16 cellular contexts compared by ENCODE assay signal in the genomic region with DNA sequence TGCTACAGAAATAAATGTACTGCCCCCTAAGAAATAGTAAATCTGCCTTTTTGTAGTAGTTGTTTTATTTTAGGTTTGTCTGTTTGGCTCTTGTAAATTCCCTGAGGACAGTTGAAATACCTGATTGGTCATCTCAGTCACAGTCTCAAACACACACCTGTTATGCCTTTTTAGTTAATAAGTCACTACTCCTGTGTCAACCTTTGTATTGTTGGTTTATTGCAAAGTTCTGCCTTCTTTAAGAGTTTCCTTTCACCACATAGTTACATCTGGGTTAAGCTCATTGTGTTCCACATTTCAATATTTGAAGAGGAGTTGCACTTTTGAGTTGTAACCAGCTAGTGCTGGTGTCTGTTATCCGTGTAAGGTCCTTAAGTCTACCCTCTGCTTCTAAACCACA.
A peak's percentile ranks its signal among the peaks of the same experiment; 100 is the strongest.
DNase-seq lines count a peak whose midpoint lies in the region; ATAC-seq, FAIRE-seq and TF ChIP-seq lines count a peak whose summit lies in the region.
"Had no signal": no experiment of that assay in that cellular context is flagged by ENCODE, and none has a peak within 500 bp of the region (broad histone marks: within the 10 kb centered on the region; RNA-seq: fewer than 3 reads in every experiment).

No MANE protein-coding gene starts in this region.

- intact Hi-C loops in right lobe of liver (cut with DNase I), result no loop called here

- FAIRE-seq in small intestine (lab: Jason Lieb, UNC), result peak; percentile 57
- FAIRE-seq: GM12891 had no signal

- H3K4me1 ChIP-seq in right lobe of liver (peaks cover 0 to 12% (median 5%) of the 10 kb centered on the region in 4 donors), small intestine (ENCODE audit: control insufficient read depth in 2 of 2, insufficient read depth in 1 of 2, low read depth in 1 of 2, low read length in 1 of 2) (no peaks in the 10 kb centered on the region)
- H3K4me1 ChIP-seq: BLaER1, Caco-2 had no signal

- H3K27ac ChIP-seq in VCaP (peak overlapping the region; percentile 6; the same call in 1 of the 2 replicates), right lobe of liver (no peak overlapping the region), small intestine (ENCODE audit: low read depth in 1 of 2, low read length in 1 of 2) (peak overlapping the region in 1 of 2 donors; percentile 11)
- H3K27ac ChIP-seq: BLaER1 had no signal

- DNase-seq in left kidney (ENCODE audit: low read depth, low spot score), result peak; percentile 13
- no peak for DNase-seq in right lobe of liver
- DNase-seq in small intestine, result peak; percentile 70
- no peak for DNase-seq in midbrain (lab: John Stamatoyannopoulos, UW)
- DNase-seq in RPMI8226, result no peak
- DNase-seq in MG63, result no peak
- DNase-seq: AML-193; CD8-positive, alpha-beta memory T cell; DMS79; GOT3; H9 had no signal

- H3K27me3 ChIP-seq in right lobe of liver (no peaks in the 10 kb centered on the region), small intestine (ENCODE audit: control insufficient read depth in 2 of 2, insufficient read depth in 2 of 2, low read length in 2 of 2) (no peaks in the 10 kb centered on the region), MG63 (no peaks in the 10 kb centered on the region)
- H3K27me3 ChIP-seq: BLaER1 had no signal

- H3K4me3 ChIP-seq in right lobe of liver, result no peak overlapping the region
- no peak overlapping the region for H3K4me3 ChIP-seq in small intestine (ENCODE audit: low read depth in 1 of 2, low read length in 2 of 2)
- no peak overlapping the region for H3K4me3 ChIP-seq in MG63
- H3K4me3 ChIP-seq: BLaER1 had no signal

- H3K9me3 ChIP-seq in right lobe of liver (no peaks in the 10 kb centered on the region), small intestine (ENCODE audit: control insufficient read depth, low read depth) (no peaks in the 10 kb centered on the region), MG63 (no peaks in the 10 kb centered on the region)
- H3K9me3 ChIP-seq: BLaER1, Caco-2 had no signal

- no peak for TF ChIP-seq POLR2A in right lobe of liver (IDR thresholded peaks at IDR 0.05)

- H3K36me3 ChIP-seq in right lobe of liver (no peaks in the 10 kb centered on the region), small intestine (ENCODE audit: control insufficient read depth in 2 of 2, insufficient read depth in 2 of 2, low read length in 2 of 2) (no peaks in the 10 kb centered on the region), MG63 (no peaks in the 10 kb centered on the region)
- H3K36me3 ChIP-seq: BLaER1 had no signal

- no peak for TF ChIP-seq CTCF in VCaP (conservative IDR thresholded peaks at IDR 0.05)
- no peak for TF ChIP-seq CTCF in right lobe of liver (IDR thresholded peaks at IDR 0.05)

- WGBS in right lobe of liver (ENCODE audit: insufficient coverage, low coverage, low lambda C conversion rate, missing lambda C conversion rate), result 0% methylated on average over 1 of the region's 1 CpG
- WGBS in small intestine, 3 donors, result 0% methylated on average over 1 of the region's 1 CpG

- ATAC-seq in right lobe of liver (peak; percentile 87 to 97 (median 92)), GM19395 (IDR thresholded peaks at IDR 0.05; ENCODE audit: unreplicated experiment) (no peak)

Comparison
In these comparisons a context has a peak if more than half of its experiments do, and no peak if none do; other contexts are left out.
1. DNase-seq: peak in left kidney (single experiment) and small intestine (single experiment); none in right lobe of liver (0 of 3), midbrain (single experiment), RPMI8226 (single experiment) and MG63 (single experiment).